In the genomic region with DNA sequence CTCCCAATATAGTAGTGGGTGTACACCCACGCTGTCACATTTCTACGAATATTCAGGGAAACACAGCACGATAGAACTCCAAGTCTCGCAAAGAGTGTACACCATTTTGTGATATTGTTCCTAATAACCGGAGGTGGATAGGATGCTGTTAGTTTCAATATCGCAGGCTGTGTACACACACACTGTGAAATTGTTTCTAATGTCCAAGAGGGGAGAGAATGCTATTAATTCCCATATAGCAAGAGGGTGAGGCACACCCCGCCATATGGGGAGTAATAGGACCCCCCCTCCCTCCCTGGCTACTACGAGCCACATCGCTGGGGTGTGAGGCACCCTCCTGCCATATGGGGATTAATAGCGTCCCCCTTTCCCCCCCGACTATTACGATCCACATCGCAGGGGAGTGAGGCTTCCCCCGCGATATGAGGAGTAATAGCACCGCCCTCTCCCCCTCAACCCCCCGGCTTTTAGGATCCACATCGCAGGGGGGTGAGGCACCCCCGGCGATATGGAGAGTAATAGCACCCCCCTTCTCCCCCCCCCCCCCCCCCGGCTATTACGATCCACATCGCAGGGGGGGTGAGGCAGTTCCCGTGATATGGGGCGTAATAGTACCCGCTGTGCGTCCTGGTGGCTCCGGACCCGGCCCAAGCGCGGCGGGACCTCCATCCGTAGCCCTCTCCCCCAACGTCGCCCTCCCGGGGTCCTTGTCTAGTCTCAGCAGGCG, we compare ENCODE assay signal across 9 cellular contexts. TPM values are rescaled to one million over a fixed set of nuclear protein-coding genes. Genes with fewer than 3 reads are reported as not detected.
DNase-seq lines count a peak whose midpoint lies in the region; ATAC-seq and TF ChIP-seq lines count a peak whose summit lies in the region.
"Had no signal": no experiment of that assay in that cellular context is flagged by ENCODE, and none has a peak within 500 bp of the region (broad histone marks: within the 10 kb centered on the region; RNA-seq: fewer than 3 reads in every experiment).

No MANE protein-coding gene starts in this region.

- H3K4me1 Mint-ChIP-seq in neural crest cell = peaks cover 4% of the 10 kb centered on the region

- no peaks in the 10 kb centered on the region for H3K79me2 ChIP-seq in PC-3 (ENCODE audit: low read length)

- POLR2A ChIA-PET in AG04450 (lab: Yijun Ruan, JAX) = no interaction called here
- POLR2A ChIA-PET in PC-3 (lab: Charles Lee; ENCODE audit: unreplicated experiment) = interaction anchor here (0.7 kb wide), 1 partner anchor 299 kb away, joined by 3 read pairs; no protein-coding TSS in a partner anchor
- POLR2A ChIA-PET in HEK293T (lab: Yijun Ruan, JAX) = no interaction called here

- H3F3A ChIP-seq in PC-3 (ENCODE audit: low read length, unreplicated experiment) = no peaks in the 10 kb centered on the region

- peaks cover 81% of the 10 kb centered on the region for H3K27me3 Mint-ChIP-seq in neural crest cell (ENCODE audit: low read depth)

- H3K4me1 ChIP-seq in PC-3 (ENCODE audit: insufficient read depth, low read length) = no peaks in the 10 kb centered on the region

- ATAC-seq in PC-3 = peak; percentile 35

- H3K27ac Mint-ChIP-seq in neural crest cell (ENCODE audit: unreplicated experiment) = no peak overlapping the region
- H3K27ac Mint-ChIP-seq: naive B cell had no signal

- CTCF ChIA-PET in AG04450 (lab: Charles Lee) = interaction anchor here (1.5 to 1.7 kb wide), 2 partner anchors 136 to 344 kb away, joined by 6 to 10 read pairs; no protein-coding TSS in a partner anchor
- CTCF ChIA-PET in PC-3 (lab: Charles Lee) = interaction anchor here (0.6 to 1.2 kb wide), 3 partner anchors 11 to 135 kb away, joined by 4 to 9 read pairs (median 4); no protein-coding TSS in a partner anchor
- CTCF ChIA-PET in HEK293T (lab: Yijun Ruan, JAX) = interaction anchor here (1.0 kb wide), 2 partner anchors 11 to 136 kb away, joined by 3 to 8 read pairs; no protein-coding TSS in a partner anchor

- H2AFZ ChIP-seq in PC-3 (ENCODE audit: low read length) = peak overlapping the region; percentile 94

- BruUV-seq in PC-3 (replicated peaks; lab: Mats Ljungman, UMichigan) = no TSS peak

- H3K4me3 Mint-ChIP-seq in neural crest cell = peak overlapping the region; percentile 72

- H3K9me3 Mint-ChIP-seq in neural crest cell = peaks cover 2% of the 10 kb centered on the region

- no peaks in the 10 kb centered on the region for H3K9me2 ChIP-seq in PC-3 (replicated peaks; ENCODE audit: low read length)

- H4K20me1 ChIP-seq in PC-3 (ENCODE audit: low read length) = no peaks in the 10 kb centered on the region

- H3K27ac ChIP-seq in AG04450 (ENCODE audit: low read depth, low read length) (no peak overlapping the region), PC-3 (ENCODE audit: low read length) (no peak overlapping the region)

- H3K9ac ChIP-seq in PC-3 (ENCODE audit: low read length) = no peak overlapping the region

- TF ChIP-seq CTCF in AG04450 (IDR thresholded peaks at IDR 0.05; ENCODE audit: low read depth, low read length) = no peak
- no peak for TF ChIP-seq CTCF in PC-3 (conservative IDR thresholded peaks at IDR 0.05; ENCODE audit: low read depth, low read length)
- no peak for TF ChIP-seq CTCF in fibroblast of mammary gland (conservative IDR thresholded peaks at IDR 0.05; ENCODE audit: control insufficient read depth, insufficient read depth, low read depth, low read length)
- TF ChIP-seq CTCF in neural crest cell (conservative IDR thresholded peaks at IDR 0.05) = no peak

- H3K9me3 ChIP-seq in AG04450 (ENCODE audit: control insufficient read depth, insufficient read depth, low read length) = no peaks in the 10 kb centered on the region; the same call in 1 of the 2 replicates
- H3K9me3 ChIP-seq in PC-3 (ENCODE audit: low read length) = no peaks in the 10 kb centered on the region

- no peaks in the 10 kb centered on the region for H3K36me3 ChIP-seq in PC-3 (ENCODE audit: low read depth, low read length)

- intact Hi-C loops in PC-3 (cut with micrococcal nuclease) = loop anchor here (2.0 kb wide), 1 partner anchor 71 kb away; no protein-coding TSS in a partner anchor

- peaks cover 12% of the 10 kb centered on the region for H3K27me3 ChIP-seq in AG04450 (ENCODE audit: control insufficient read depth, insufficient read depth, low read length)
- H3K27me3 ChIP-seq in PC-3 (ENCODE audit: low read length) = no peaks in the 10 kb centered on the region

- DNase-seq in AG04450 (ENCODE audit: low read depth, low spot score) (no peak), PC-3 (no peak), fibroblast of mammary gland (ENCODE audit: low read depth) (no peak), neural crest cell (ENCODE audit: low read depth, low spot score) (no peak), NCI-H2107 (lab: John Stamatoyannopoulos, UW) (no peak), HuH-7.5 (ENCODE audit: low spot score) (no peak), midbrain (lab: John Stamatoyannopoulos, UW) (no peak), HEK293T (ENCODE audit: extremely low spot score) (no peak)
- DNase-seq: naive B cell had no signal

- H3K4me2 ChIP-seq in PC-3 (ENCODE audit: low read length) = peak overlapping the region; percentile 87

- H3K4me3 ChIP-seq in AG04450 (ENCODE audit: low read depth, low read length) = peak overlapping the region; percentile 52
- peak overlapping the region; percentile 76 for H3K4me3 ChIP-seq in PC-3 (ENCODE audit: low read length)
- peak overlapping the region; percentile 60 for H3K4me3 ChIP-seq in fibroblast of mammary gland (ENCODE audit: control insufficient read depth, low read depth, low read length)

- H3K36me3 Mint-ChIP-seq in neural crest cell (ENCODE audit: low read depth) = no peaks in the 10 kb centered on the region
- H3K36me3 Mint-ChIP-seq: naive B cell had no signal

TF ChIP-seq in HEK293T, 16 proteins besides CTCF, POLR2A, EP300 and RAD21:
- no peak for TF ChIP-seq BHLHE40 (IDR thresholded peaks at IDR 0.05; ENCODE audit: borderline replicate concordance)
- no peak for TF ChIP-seq SP1 (IDR thresholded peaks at IDR 0.05)
- TF ChIP-seq HDGF (IDR thresholded peaks at IDR 0.05; ENCODE audit: borderline replicate concordance) = no peak
- no peak for TF ChIP-seq FOXA1 (IDR thresholded peaks at IDR 0.05)
- TF ChIP-seq FOXK2 (IDR thresholded peaks at IDR 0.05) = no peak
- TF ChIP-seq LEF1 (IDR thresholded peaks at IDR 0.05; ENCODE audit: borderline replicate concordance) = no peak
- no peak for TF ChIP-seq TARDBP (IDR thresholded peaks at IDR 0.05)
- no peak for TF ChIP-seq PKNOX1 (IDR thresholded peaks at IDR 0.05)
- no peak for TF ChIP-seq FOXM1 (IDR thresholded peaks at IDR 0.05; ENCODE audit: borderline replicate concordance)
- no peak for TF ChIP-seq ARNT (IDR thresholded peaks at IDR 0.05)
- TF ChIP-seq SUZ12 (IDR thresholded peaks at IDR 0.05) = no peak
- TF ChIP-seq NFRKB (IDR thresholded peaks at IDR 0.05) = no peak
- TF ChIP-seq L3MBTL2 (conservative IDR thresholded peaks at IDR 0.05) = no peak
- no peak for TF ChIP-seq ELF4 (IDR thresholded peaks at IDR 0.05)
- no peak for TF ChIP-seq CTBP1 (IDR thresholded peaks at IDR 0.05; ENCODE audit: borderline replicate concordance)
- TF ChIP-seq ZNF384 (IDR thresholded peaks at IDR 0.05) = no peak

RNA-seq across cellular contexts. Expression of gene STK32A, which starts 0.6 kb away (rescaled TPM):
- polyA plus RNA-seq in AG04450 (2011; rRNA removed) = 0.12 and 0.20 TPM in 2 replicates
- 0.05 and 0.13 TPM in 2 replicates for polyA minus RNA-seq in AG04450 (2011; rRNA and poly(A)+ RNA removed)
- total RNA-seq in PC-3 (2014; rRNA removed) = 0.92 and 6.8 TPM in 2 replicates
- total RNA-seq in neural crest cell = 0.28 and 0.61 TPM in 2 replicates
